ENCODE assay signal across 24 cellular contexts in genomic region chr4:152363086-152363485, GRCh38.
DNase-seq lines count a peak whose midpoint lies in the region; ATAC-seq, FAIRE-seq and TF ChIP-seq lines count a peak whose summit lies in the region.
"Had no signal": no experiment of that assay in that cellular context is flagged by ENCODE, and none has a peak within 500 bp of the region (broad histone marks: within the 10 kb centered on the region; RNA-seq: fewer than 3 reads in every experiment).

No MANE protein-coding gene starts in this region.

- H3K27me3 ChIP-seq in adrenal gland: no peaks in the 10 kb centered on the region
- H3K27me3 ChIP-seq: hepatocyte, neural progenitor cell, uterus had no signal

- H3K9ac ChIP-seq in kidney (ENCODE audit: low read length in 2 of 2): no peak overlapping the region
- H3K9ac ChIP-seq: neural progenitor cell had no signal

- H3K36me3 ChIP-seq in kidney (ENCODE audit: control insufficient read depth in 1 of 2, insufficient read depth in 2 of 2, low read length in 2 of 2): no peaks in the 10 kb centered on the region
- no peaks in the 10 kb centered on the region for H3K36me3 ChIP-seq in adrenal gland (replicated peaks in 1 of 2)
- H3K36me3 ChIP-seq: neural progenitor cell, uterus had no signal

- intact Hi-C loops in kidney (cut with DNase I): no loop called here
- intact Hi-C loops in adrenal gland (cut with DNase I): no loop called here

- H3K9me3 ChIP-seq in kidney (ENCODE audit: control insufficient read depth in 1 of 2, low read length in 2 of 2) (no peaks in the 10 kb centered on the region), adrenal gland (replicated peaks in 1 of 3) (no peaks in the 10 kb centered on the region)
- H3K9me3 ChIP-seq: A549, uterus had no signal

- H3K27ac Mint-ChIP-seq in chondrocyte (ENCODE audit: unreplicated experiment): peak overlapping the region; percentile 4
- H3K27ac Mint-ChIP-seq in activated naive CD8-positive, alpha-beta T cell treated with anti-CD3 and anti-CD28 coated beads, Interleukin-2, amount 50 U/mL, for 24 hours: no peak overlapping the region
- H3K27ac Mint-ChIP-seq: activated CD4-positive, alpha-beta T cell treated with anti-CD3 and anti-CD28 coated beads for 36 hours; activated T-helper 17 cell treated with anti-CD3 and anti-CD28 coated beads, Interleukin-2, amount 50 U/mL, for 72 hours; CD8-positive, alpha-beta T cell; GM23338; neural progenitor cell had no signal

- TF ChIP-seq CTCF in AG04449 (IDR thresholded peaks at IDR 0.05; ENCODE audit: insufficient read depth, low read length, missing control alignments) (no peak), chondrocyte (IDR thresholded peaks at IDR 0.05) (no peak), kidney (IDR thresholded peaks at IDR 0.05; ENCODE audit: borderline replicate concordance, extremely low read depth, insufficient read depth) (no peak), adrenal gland (IDR thresholded peaks at IDR 0.05) (no peak)

- DNase-seq in AG04449 (ENCODE audit: low read depth, low spot score) (peak; percentile 24), GM19239 (ENCODE audit: insufficient read length, low spot score) (no peak), chondrocyte (ENCODE audit: low spot score) (no peak), kidney (no peak), SHP77 (lab: John Stamatoyannopoulos, UW) (no peak), adrenal gland (no peak)
- DNase-seq in activated naive CD8-positive, alpha-beta T cell treated with anti-CD3 and anti-CD28 coated beads, Interleukin-2, amount 50 U/mL, for 24 hours: no peak
- DNase-seq: activated CD4-positive, alpha-beta T cell treated with anti-CD3 and anti-CD28 coated beads for 36 hours; amygdala; CD8-positive, alpha-beta T cell; DMS79 treated with DMSO at 0.1 percent for 48 hours; erythroblast; KBM-7; NCI-H2029; NK-92 treated with Interleukin-12 subunit alpha and Interleukin-12 subunit beta, amount 100 ng/mL, for 24 hours; uterus had no signal

- CTCF ChIA-PET in AG04449 (lab: Yijun Ruan, JAX): no interaction called here

- POLR2A ChIA-PET in AG04449 (lab: Yijun Ruan, JAX): no interaction called here

- no peak overlapping the region for H3K4me3 Mint-ChIP-seq in chondrocyte (ENCODE audit: unreplicated experiment)
- no peak overlapping the region for H3K4me3 Mint-ChIP-seq in activated naive CD8-positive, alpha-beta T cell treated with anti-CD3 and anti-CD28 coated beads, Interleukin-2, amount 50 U/mL, for 24 hours
- H3K4me3 Mint-ChIP-seq: activated CD4-positive, alpha-beta T cell treated with anti-CD3 and anti-CD28 coated beads for 36 hours; activated T-helper 17 cell treated with anti-CD3 and anti-CD28 coated beads, Interleukin-2, amount 50 U/mL, for 72 hours; CD8-positive, alpha-beta T cell; GM23338; neural progenitor cell had no signal

- H3K36me3 Mint-ChIP-seq in chondrocyte (ENCODE audit: low read depth): peaks cover 6% of the 10 kb centered on the region
- H3K36me3 Mint-ChIP-seq in activated naive CD8-positive, alpha-beta T cell treated with anti-CD3 and anti-CD28 coated beads, Interleukin-2, amount 50 U/mL, for 24 hours (ENCODE audit: low read depth): peaks cover 11% of the 10 kb centered on the region

- peak; percentile 72 for FAIRE-seq in GM19239 (lab: Jason Lieb, UNC)
- FAIRE-seq in kidney (lab: Jason Lieb, UNC): peak; percentile 87
- FAIRE-seq: A549, GM18507, RCC 7860 had no signal

- H3K9me3 Mint-ChIP-seq in chondrocyte (ENCODE audit: low read depth): peaks cover 2% of the 10 kb centered on the region
- H3K9me3 Mint-ChIP-seq in activated naive CD8-positive, alpha-beta T cell treated with anti-CD3 and anti-CD28 coated beads, Interleukin-2, amount 50 U/mL, for 24 hours: no peaks in the 10 kb centered on the region
- H3K9me3 Mint-ChIP-seq: activated T-helper 17 cell treated with anti-CD3 and anti-CD28 coated beads, Interleukin-2, amount 50 U/mL, for 72 hours had no signal

- H3K27ac ChIP-seq in kidney (ENCODE audit: low read depth in 2 of 2, low read length in 2 of 2) (no peak overlapping the region), adrenal gland (peak overlapping the region in 2 of 5 donors; percentile 10 to 18)
- H3K27ac ChIP-seq: A549, hepatocyte, neural progenitor cell, uterus had no signal

- no peaks in the 10 kb centered on the region for H3K27me3 Mint-ChIP-seq in chondrocyte (ENCODE audit: low read depth)
- no peaks in the 10 kb centered on the region for H3K27me3 Mint-ChIP-seq in activated naive CD8-positive, alpha-beta T cell treated with anti-CD3 and anti-CD28 coated beads, Interleukin-2, amount 50 U/mL, for 24 hours
- H3K27me3 Mint-ChIP-seq: activated CD4-positive, alpha-beta T cell treated with anti-CD3 and anti-CD28 coated beads for 36 hours; activated T-helper 17 cell treated with anti-CD3 and anti-CD28 coated beads, Interleukin-2, amount 50 U/mL, for 72 hours had no signal

- no peaks in the 10 kb centered on the region for H3K4me1 ChIP-seq in kidney (ENCODE audit: control insufficient read depth in 1 of 2, insufficient read depth in 1 of 2, low read depth in 1 of 2, low read length in 2 of 2)
- H3K4me1 ChIP-seq in adrenal gland (replicated peaks in 1 of 2): peaks cover 0 to 8% of the 10 kb centered on the region in 2 donors
- H3K4me1 ChIP-seq: neural progenitor cell, uterus had no signal

- ATAC-seq in GM21367 (IDR thresholded peaks at IDR 0.05; ENCODE audit: unreplicated experiment): no peak
- ATAC-seq in activated naive CD8-positive, alpha-beta T cell treated with anti-CD3 and anti-CD28 coated beads, Interleukin-2, amount 50 U/mL, for 24 hours: no peak
- ATAC-seq: A549; activated CD4-positive, alpha-beta T cell treated with anti-CD3 and anti-CD28 coated beads for 36 hours; activated T-helper 17 cell treated with anti-CD3 and anti-CD28 coated beads, Interleukin-2, amount 50 U/mL, for 72 hours; CD8-positive, alpha-beta T cell; GM23338 had no signal

- peaks cover 23% of the 10 kb centered on the region for H3K4me1 Mint-ChIP-seq in chondrocyte (ENCODE audit: low read depth)
- H3K4me1 Mint-ChIP-seq in activated naive CD8-positive, alpha-beta T cell treated with anti-CD3 and anti-CD28 coated beads, Interleukin-2, amount 50 U/mL, for 24 hours: peaks cover 13% of the 10 kb centered on the region

- H3K4me3 ChIP-seq in AG04449 (ENCODE audit: low read depth, low read length) (no peak overlapping the region), kidney (ENCODE audit: low read length in 2 of 2) (no peak overlapping the region), adrenal gland (no peak overlapping the region)
- H3K4me3 ChIP-seq: A549, GM23338, hepatocyte, neural progenitor cell, uterus had no signal

- TF ChIP-seq POLR2A in adrenal gland (IDR thresholded peaks at IDR 0.05): no peak
